In the genomic region with DNA sequence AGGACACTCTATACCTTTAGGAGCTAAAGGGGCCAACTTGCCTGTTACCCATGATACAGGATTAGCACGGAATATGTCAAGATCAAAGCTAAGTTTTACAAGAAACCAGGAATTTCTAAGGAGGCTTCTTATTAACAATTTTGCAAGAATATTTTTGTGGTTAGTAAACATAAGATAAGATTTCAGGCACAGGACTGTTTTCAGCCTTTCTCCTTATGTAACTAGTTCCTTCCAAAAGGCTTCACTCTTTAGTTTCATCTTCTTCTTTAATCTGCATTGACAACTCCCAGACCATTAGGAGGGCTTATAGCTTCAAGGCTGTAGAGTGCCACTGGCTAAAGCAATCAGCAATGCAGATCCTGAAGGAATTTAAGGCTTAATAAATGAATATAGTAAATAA, we compare ENCODE assay signal across 21 cellular contexts. TPM values are rescaled to one million over a fixed set of nuclear protein-coding genes. Genes with fewer than 3 reads are reported as not detected.
"Had no signal": no experiment of that assay in that cellular context is flagged by ENCODE, and none has a peak within 500 bp of the region (broad histone marks: within the 10 kb centered on the region; RNA-seq: fewer than 3 reads in every experiment).

No MANE protein-coding gene starts in this region.

- H3K4me3 Mint-ChIP-seq: immature natural killer cell; natural killer cell; stimulated activated memory B cell treated with anti-CD40 and anti-IgM and Interleukin-4, amounts not matched to agents 10 μg/mL and 1 μg/mL and 100 μg/mL, for 72 hours; stimulated activated naive CD8-positive, alpha-beta T cell treated with anti-CD3 and anti-CD28 coated beads, Interleukin-15, Interleukin-2, amounts not matched to agents 100 ng/mL and 50 ng/mL, for 24 hours had no signal

- H3K9me3 ChIP-seq: lower lobe of right lung, ovary, psoas muscle, sigmoid colon, spleen, thyroid gland, vagina had no signal

- ATAC-seq: left ventricle myocardium superior; lower lobe of right lung; natural killer cell; psoas muscle; right cardiac atrium; stimulated activated memory B cell treated with anti-CD40 and anti-IgM and Interleukin-4, amounts not matched to agents 10 μg/mL and 1 μg/mL and 100 μg/mL, for 72 hours had no signal

- H3K27ac ChIP-seq: dorsolateral prefrontal cortex, lower lobe of right lung, ovary, psoas muscle, sigmoid colon, spleen, thyroid gland, vagina had no signal

- H3K36me3 Mint-ChIP-seq: natural killer cell; stimulated activated memory B cell treated with anti-CD40 and anti-IgM and Interleukin-4, amounts not matched to agents 10 μg/mL and 1 μg/mL and 100 μg/mL, for 72 hours had no signal

- DNase-seq: dorsolateral prefrontal cortex; effector CD4-positive, alpha-beta T cell; hypothalamus; immature natural killer cell; left ventricle myocardium superior; lower lobe of right lung; natural killer cell; occipital lobe; ovary; posterior cingulate gyrus; psoas muscle; right cardiac atrium; sigmoid colon; spleen; stimulated activated CD4-positive, alpha-beta T cell treated with anti-CD3 and anti-CD28 coated beads, Interleukin-4, amount 100 ng/mL, for 4 hours; thyroid gland had no signal

- H3K27ac Mint-ChIP-seq: immature natural killer cell; natural killer cell; stimulated activated memory B cell treated with anti-CD40 and anti-IgM and Interleukin-4, amounts not matched to agents 10 μg/mL and 1 μg/mL and 100 μg/mL, for 72 hours; stimulated activated naive CD8-positive, alpha-beta T cell treated with anti-CD3 and anti-CD28 coated beads, Interleukin-15, Interleukin-2, amounts not matched to agents 100 ng/mL and 50 ng/mL, for 24 hours had no signal

- H3K4me1 ChIP-seq: lower lobe of right lung, vagina had no signal

- H3K4me3 ChIP-seq: dorsolateral prefrontal cortex, lower lobe of right lung, ovary, psoas muscle, sigmoid colon, spleen, thyroid gland, vagina had no signal

- H3K36me3 ChIP-seq: lower lobe of right lung, ovary, sigmoid colon, spleen, thyroid gland, vagina had no signal

- H3K27me3 ChIP-seq: ovary, sigmoid colon, thyroid gland, vagina had no signal

- H3K9me3 Mint-ChIP-seq: immature natural killer cell; natural killer cell; stimulated activated memory B cell treated with anti-CD40 and anti-IgM and Interleukin-4, amounts not matched to agents 10 μg/mL and 1 μg/mL and 100 μg/mL, for 72 hours; stimulated activated naive CD8-positive, alpha-beta T cell treated with anti-CD3 and anti-CD28 coated beads, Interleukin-15, Interleukin-2, amounts not matched to agents 100 ng/mL and 50 ng/mL, for 24 hours had no signal

RNA-seq across cellular contexts. Expression of gene SLC14A1, which starts 29.3 kb away (rescaled TPM):
- polyA plus RNA-seq: keratinocyte, neural cell had no signal
